In the genomic region with DNA sequence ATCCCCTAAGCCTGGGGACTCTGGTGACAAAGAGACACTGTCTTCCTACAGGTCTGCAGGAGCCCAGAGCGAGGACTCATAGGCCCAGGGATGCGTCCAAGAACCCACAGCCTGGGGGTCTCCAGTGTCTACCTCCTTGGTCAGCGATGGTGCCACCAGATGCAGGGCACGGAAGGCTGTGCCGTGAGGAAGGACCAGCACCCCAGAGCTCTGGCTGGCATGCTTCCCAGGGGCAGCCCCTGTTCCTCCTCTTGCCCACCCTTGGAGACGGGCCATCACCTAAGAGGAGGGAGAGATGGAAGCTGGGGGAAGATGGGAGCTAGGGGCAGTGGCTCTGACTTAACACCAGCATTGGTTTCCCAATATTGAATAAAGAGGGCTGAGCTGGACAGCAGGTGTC, we compare ENCODE assay signal across 7 cellular contexts.
"Had no signal": no experiment of that assay in that cellular context is flagged by ENCODE, and none has a peak within 500 bp of the region (broad histone marks: within the 10 kb centered on the region; RNA-seq: fewer than 3 reads in every experiment).

No MANE protein-coding gene starts in this region.

- H3K4me3 ChIP-seq: GM23248, HAP-1 had no signal

- H3K9me3 ChIP-seq: HAP-1 had no signal

- FAIRE-seq: HepG2 had no signal

- H3K4me1 ChIP-seq: HAP-1 had no signal

- H3K9ac ChIP-seq: GM23248 had no signal

- DNase-seq: GM23248, GOT3, H7, HFFc6 had no signal

- H2AFZ ChIP-seq: GM23248 had no signal

- H3K27ac ChIP-seq: GM23248 had no signal

- ATAC-seq: HCT116, HepG2 had no signal

- H3K36me3 ChIP-seq: HAP-1 had no signal
